Comparison of ENCODE assay signal across 1 cellular context in the genomic region with DNA sequence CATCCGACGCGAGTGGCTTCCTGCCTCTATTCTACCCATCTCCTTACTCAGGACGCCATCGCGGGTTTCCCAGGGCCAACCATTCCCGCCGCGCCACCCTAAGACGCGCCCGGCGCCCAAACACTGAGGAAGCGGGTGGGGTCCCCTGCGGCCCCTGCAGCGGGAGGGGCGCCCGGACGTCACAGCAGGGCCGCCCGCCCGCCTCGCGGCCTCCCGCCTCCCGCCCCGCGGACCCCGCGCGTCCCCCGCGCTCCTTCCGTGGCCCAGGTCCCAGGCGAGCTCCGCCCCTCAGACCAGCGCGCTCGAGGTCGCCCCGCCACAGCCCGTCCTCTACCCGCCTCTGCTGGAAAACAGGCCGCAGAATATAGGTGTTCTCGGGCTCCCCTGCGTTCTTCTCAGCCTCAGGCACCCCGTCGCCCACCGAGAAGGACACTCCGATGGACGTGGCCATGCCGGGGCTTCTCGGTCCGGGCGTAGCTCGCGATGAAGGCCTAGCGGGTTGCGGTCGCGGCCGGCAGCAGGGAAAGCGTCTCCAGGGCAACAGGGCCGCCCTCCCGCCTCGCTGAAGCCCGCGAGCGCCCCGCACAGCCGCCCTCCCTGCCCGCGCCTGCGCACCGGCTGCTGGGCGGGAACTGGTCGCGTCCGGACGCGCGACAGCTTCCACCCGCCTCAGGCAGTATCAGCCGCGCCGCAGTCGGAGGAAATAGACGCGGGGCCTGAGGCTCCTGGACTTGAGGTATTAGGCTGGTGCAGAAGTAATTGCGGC.
TF ChIP-seq lines count a peak whose summit lies in the region.

A gene (minus strand): TSS at position 539 of the 766 bp plus-strand sequence. CDS start 88 bp downstream, at position 451.

TF ChIP-seq in K562, 482 proteins besides CTCF, POLR2A, EP300 and RAD21 (continued from another document and continues in another):
- TF ChIP-seq, protein P1, sequence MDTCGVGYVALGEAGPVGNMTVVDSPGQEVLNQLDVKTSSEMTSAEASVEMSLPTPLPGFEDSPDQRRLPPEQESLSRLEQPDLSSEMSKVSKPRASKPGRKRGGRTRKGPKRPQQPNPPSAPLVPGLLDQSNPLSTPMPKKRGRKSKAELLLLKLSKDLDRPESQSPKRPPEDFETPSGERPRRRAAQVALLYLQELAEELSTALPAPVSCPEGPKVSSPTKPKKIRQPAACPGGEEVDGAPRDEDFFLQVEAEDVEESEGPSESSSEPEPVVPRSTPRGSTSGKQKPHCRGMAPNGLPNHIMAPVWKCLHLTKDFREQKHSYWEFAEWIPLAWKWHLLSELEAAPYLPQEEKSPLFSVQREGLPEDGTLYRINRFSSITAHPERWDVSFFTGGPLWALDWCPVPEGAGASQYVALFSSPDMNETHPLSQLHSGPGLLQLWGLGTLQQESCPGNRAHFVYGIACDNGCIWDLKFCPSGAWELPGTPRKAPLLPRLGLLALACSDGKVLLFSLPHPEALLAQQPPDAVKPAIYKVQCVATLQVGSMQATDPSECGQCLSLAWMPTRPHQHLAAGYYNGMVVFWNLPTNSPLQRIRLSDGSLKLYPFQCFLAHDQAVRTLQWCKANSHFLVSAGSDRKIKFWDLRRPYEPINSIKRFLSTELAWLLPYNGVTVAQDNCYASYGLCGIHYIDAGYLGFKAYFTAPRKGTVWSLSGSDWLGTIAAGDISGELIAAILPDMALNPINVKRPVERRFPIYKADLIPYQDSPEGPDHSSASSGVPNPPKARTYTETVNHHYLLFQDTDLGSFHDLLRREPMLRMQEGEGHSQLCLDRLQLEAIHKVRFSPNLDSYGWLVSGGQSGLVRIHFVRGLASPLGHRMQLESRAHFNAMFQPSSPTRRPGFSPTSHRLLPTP (IDR thresholded peaks at IDR 0.05; ENCODE audit: borderline replicate concordance, extremely low read depth, insufficient read length) = no peak
- TF ChIP-seq HNRNPLL (IDR thresholded peaks at IDR 0.05; ENCODE audit: low read depth, low read length, poor library complexity, severe bottlenecking) (peak; percentile 77), CCNT2 (IDR thresholded peaks at IDR 0.05; ENCODE audit: borderline replicate concordance, extremely low read depth, insufficient read length, low read depth, low read length) (peak; percentile 93), RBM34 (IDR thresholded peaks at IDR 0.05; ENCODE audit: borderline replicate concordance, insufficient read depth, low read length) (no peak), FOS (IDR thresholded peaks at IDR 0.05; ENCODE audit: extremely low read depth, insufficient read length) (no peak), LCOR (CRISPR knock-in tag; IDR thresholded peaks at IDR 0.05) (0 out of 2 replicates have a peak, but pooled peaks have one; percentile 14), ZNF75A (CRISPR knock-in tag; IDR thresholded peaks at IDR 0.05) (no peak), POLR2G (IDR thresholded peaks at IDR 0.05; ENCODE audit: low read depth, low read length) (peak; percentile 90), CSDE1 (IDR thresholded peaks at IDR 0.05) (peak in 1 of 2 experiments; percentile 74; a peak in 1 of 4 replicates), MTA3 (IDR thresholded peaks at IDR 0.05; ENCODE audit: borderline replicate concordance) (peak; percentile 93), GATAD2A (IDR thresholded peaks at IDR 0.05) (peak; percentile 5; the same call in 1 of the 2 replicates), HDAC1 (IDR thresholded peaks at IDR 0.05) (peak in 1 of 2 experiments; percentile 89; a peak in 2 of 4 replicates), ZFP36 (IDR thresholded peaks at IDR 0.05; ENCODE audit: low read depth, low read length, partially characterized antibody) (no peak), ZEB2 (IDR thresholded peaks at IDR 0.05) (no peak), MYC (IDR thresholded peaks at IDR 0.05; ENCODE audit: low read depth, low read length) (peak; percentile 74; the same call in 1 of the 2 replicates), MYC (CRISPR knock-in tag; IDR thresholded peaks at IDR 0.05; ENCODE audit: borderline replicate concordance, low read depth) (no peak), SMARCE1 (IDR thresholded peaks at IDR 0.05) (0 out of 2 replicates have a peak, but pooled peaks have one; percentile 42), ZNF274 (IDR thresholded peaks at IDR 0.05; ENCODE audit: borderline replicate concordance, low read depth, low read length) (no peak), ARNT (IDR thresholded peaks at IDR 0.05) (no peak), ZNF717 (CRISPR knock-in tag; IDR thresholded peaks at IDR 0.05) (no peak), XRCC5 (IDR thresholded peaks at IDR 0.05; ENCODE audit: low read depth, low read length) (no peak), FOXK1 (CRISPR knock-in tag; IDR thresholded peaks at IDR 0.05; ENCODE audit: borderline replicate concordance) (peak; percentile 78; the same call in 1 of the 2 replicates), ETV6 (IDR thresholded peaks at IDR 0.05; ENCODE audit: borderline replicate concordance in 1 of 2, low read depth in 2 of 2, low read length in 1 of 2) (peak in 1 of 2 experiments; percentile 12; a peak in 1 of 4 replicates), ETV6 (CRISPR knock-in tag; IDR thresholded peaks at IDR 0.05; ENCODE audit: borderline replicate concordance) (no peak), KDM5B (IDR thresholded peaks at IDR 0.05; ENCODE audit: insufficient replicate concordance, low read depth, low read length) (peak; percentile 52), RBM25 (IDR thresholded peaks at IDR 0.05; ENCODE audit: low read depth, low read length, severe bottlenecking) (peak; percentile 56), ZZZ3 (IDR thresholded peaks at IDR 0.05) (no peak), GABPB1 (CRISPR knock-in tag; IDR thresholded peaks at IDR 0.05) (no peak), FUS (optimal IDR thresholded peaks at IDR 0.05; ENCODE audit: low read depth, low read length) (no peak), RBFOX2 (IDR thresholded peaks at IDR 0.05; ENCODE audit: low read depth, low read length) (peak; percentile 91)
- TF ChIP-seq, protein P2, sequence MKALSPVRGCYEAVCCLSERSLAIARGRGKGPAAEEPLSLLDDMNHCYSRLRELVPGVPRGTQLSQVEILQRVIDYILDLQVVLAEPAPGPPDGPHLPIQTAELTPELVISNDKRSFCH (CRISPR knock-in tag; IDR thresholded peaks at IDR 0.05) = no peak
- TF ChIP-seq, protein P2 (tag; IDR thresholded peaks at IDR 0.05) = peak; percentile 56; the same call in 1 of the 2 replicates
- TF ChIP-seq, protein P3, sequence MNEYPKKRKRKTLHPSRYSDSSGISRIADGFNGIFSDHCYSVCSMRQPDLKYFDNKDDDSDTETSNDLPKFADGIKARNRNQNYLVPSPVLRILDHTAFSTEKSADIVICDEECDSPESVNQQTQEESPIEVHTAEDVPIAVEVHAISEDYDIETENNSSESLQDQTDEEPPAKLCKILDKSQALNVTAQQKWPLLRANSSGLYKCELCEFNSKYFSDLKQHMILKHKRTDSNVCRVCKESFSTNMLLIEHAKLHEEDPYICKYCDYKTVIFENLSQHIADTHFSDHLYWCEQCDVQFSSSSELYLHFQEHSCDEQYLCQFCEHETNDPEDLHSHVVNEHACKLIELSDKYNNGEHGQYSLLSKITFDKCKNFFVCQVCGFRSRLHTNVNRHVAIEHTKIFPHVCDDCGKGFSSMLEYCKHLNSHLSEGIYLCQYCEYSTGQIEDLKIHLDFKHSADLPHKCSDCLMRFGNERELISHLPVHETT (CRISPR knock-in tag; conservative IDR thresholded peaks at IDR 0.05 in 1 of 2, IDR thresholded peaks at IDR 0.05 in 1 of 2) = peak in 1 of 2 experiments; percentile 54; a peak in 1 of 4 replicates
- TF ChIP-seq, protein P4, sequence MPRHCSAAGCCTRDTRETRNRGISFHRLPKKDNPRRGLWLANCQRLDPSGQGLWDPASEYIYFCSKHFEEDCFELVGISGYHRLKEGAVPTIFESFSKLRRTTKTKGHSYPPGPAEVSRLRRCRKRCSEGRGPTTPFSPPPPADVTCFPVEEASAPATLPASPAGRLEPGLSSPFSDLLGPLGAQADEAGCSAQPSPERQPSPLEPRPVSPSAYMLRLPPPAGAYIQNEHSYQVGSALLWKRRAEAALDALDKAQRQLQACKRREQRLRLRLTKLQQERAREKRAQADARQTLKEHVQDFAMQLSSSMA (CRISPR knock-in tag; IDR thresholded peaks at IDR 0.05) = peak; percentile 67
- TF ChIP-seq, protein P5, sequence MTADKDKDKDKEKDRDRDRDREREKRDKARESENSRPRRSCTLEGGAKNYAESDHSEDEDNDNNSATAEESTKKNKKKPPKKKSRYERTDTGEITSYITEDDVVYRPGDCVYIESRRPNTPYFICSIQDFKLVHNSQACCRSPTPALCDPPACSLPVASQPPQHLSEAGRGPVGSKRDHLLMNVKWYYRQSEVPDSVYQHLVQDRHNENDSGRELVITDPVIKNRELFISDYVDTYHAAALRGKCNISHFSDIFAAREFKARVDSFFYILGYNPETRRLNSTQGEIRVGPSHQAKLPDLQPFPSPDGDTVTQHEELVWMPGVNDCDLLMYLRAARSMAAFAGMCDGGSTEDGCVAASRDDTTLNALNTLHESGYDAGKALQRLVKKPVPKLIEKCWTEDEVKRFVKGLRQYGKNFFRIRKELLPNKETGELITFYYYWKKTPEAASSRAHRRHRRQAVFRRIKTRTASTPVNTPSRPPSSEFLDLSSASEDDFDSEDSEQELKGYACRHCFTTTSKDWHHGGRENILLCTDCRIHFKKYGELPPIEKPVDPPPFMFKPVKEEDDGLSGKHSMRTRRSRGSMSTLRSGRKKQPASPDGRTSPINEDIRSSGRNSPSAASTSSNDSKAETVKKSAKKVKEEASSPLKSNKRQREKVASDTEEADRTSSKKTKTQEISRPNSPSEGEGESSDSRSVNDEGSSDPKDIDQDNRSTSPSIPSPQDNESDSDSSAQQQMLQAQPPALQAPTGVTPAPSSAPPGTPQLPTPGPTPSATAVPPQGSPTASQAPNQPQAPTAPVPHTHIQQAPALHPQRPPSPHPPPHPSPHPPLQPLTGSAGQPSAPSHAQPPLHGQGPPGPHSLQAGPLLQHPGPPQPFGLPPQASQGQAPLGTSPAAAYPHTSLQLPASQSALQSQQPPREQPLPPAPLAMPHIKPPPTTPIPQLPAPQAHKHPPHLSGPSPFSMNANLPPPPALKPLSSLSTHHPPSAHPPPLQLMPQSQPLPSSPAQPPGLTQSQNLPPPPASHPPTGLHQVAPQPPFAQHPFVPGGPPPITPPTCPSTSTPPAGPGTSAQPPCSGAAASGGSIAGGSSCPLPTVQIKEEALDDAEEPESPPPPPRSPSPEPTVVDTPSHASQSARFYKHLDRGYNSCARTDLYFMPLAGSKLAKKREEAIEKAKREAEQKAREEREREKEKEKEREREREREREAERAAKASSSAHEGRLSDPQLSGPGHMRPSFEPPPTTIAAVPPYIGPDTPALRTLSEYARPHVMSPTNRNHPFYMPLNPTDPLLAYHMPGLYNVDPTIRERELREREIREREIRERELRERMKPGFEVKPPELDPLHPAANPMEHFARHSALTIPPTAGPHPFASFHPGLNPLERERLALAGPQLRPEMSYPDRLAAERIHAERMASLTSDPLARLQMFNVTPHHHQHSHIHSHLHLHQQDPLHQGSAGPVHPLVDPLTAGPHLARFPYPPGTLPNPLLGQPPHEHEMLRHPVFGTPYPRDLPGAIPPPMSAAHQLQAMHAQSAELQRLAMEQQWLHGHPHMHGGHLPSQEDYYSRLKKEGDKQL (CRISPR knock-in tag; IDR thresholded peaks at IDR 0.05; ENCODE audit: borderline replicate concordance) = no peak
- TF ChIP-seq, protein P6, sequence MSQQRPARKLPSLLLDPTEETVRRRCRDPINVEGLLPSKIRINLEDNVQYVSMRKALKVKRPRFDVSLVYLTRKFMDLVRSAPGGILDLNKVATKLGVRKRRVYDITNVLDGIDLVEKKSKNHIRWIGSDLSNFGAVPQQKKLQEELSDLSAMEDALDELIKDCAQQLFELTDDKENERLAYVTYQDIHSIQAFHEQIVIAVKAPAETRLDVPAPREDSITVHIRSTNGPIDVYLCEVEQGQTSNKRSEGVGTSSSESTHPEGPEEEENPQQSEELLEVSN (IDR thresholded peaks at IDR 0.05; ENCODE audit: borderline replicate concordance in 1 of 2, extremely low read depth in 1 of 2, insufficient read depth in 1 of 2, insufficient read length in 1 of 2, low read depth in 1 of 2, low read length in 1 of 2, poor library complexity in 1 of 2, severe bottlenecking in 1 of 2) = peak; percentile 81 to 94
- TF ChIP-seq, protein P7, sequence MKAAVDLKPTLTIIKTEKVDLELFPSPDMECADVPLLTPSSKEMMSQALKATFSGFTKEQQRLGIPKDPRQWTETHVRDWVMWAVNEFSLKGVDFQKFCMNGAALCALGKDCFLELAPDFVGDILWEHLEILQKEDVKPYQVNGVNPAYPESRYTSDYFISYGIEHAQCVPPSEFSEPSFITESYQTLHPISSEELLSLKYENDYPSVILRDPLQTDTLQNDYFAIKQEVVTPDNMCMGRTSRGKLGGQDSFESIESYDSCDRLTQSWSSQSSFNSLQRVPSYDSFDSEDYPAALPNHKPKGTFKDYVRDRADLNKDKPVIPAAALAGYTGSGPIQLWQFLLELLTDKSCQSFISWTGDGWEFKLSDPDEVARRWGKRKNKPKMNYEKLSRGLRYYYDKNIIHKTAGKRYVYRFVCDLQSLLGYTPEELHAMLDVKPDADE (conservative IDR thresholded peaks at IDR 0.05; ENCODE audit: control insufficient read depth, low read depth, low read length) = peak; percentile 37; the same call in 1 of the 2 replicates
- TF ChIP-seq, protein P8, sequence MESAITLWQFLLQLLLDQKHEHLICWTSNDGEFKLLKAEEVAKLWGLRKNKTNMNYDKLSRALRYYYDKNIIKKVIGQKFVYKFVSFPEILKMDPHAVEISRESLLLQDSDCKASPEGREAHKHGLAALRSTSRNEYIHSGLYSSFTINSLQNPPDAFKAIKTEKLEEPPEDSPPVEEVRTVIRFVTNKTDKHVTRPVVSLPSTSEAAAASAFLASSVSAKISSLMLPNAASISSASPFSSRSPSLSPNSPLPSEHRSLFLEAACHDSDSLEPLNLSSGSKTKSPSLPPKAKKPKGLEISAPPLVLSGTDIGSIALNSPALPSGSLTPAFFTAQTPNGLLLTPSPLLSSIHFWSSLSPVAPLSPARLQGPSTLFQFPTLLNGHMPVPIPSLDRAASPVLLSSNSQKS (CRISPR knock-in tag; IDR thresholded peaks at IDR 0.05) = no peak; the same call in 1 of the 2 replicates
- TF ChIP-seq, protein P9, sequence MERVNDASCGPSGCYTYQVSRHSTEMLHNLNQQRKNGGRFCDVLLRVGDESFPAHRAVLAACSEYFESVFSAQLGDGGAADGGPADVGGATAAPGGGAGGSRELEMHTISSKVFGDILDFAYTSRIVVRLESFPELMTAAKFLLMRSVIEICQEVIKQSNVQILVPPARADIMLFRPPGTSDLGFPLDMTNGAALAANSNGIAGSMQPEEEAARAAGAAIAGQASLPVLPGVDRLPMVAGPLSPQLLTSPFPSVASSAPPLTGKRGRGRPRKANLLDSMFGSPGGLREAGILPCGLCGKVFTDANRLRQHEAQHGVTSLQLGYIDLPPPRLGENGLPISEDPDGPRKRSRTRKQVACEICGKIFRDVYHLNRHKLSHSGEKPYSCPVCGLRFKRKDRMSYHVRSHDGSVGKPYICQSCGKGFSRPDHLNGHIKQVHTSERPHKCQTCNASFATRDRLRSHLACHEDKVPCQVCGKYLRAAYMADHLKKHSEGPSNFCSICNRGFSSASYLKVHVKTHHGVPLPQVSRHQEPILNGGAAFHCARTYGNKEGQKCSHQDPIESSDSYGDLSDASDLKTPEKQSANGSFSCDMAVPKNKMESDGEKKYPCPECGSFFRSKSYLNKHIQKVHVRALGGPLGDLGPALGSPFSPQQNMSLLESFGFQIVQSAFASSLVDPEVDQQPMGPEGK (CRISPR knock-in tag; IDR thresholded peaks at IDR 0.05; ENCODE audit: borderline replicate concordance) = no peak
